In the genomic region with DNA sequence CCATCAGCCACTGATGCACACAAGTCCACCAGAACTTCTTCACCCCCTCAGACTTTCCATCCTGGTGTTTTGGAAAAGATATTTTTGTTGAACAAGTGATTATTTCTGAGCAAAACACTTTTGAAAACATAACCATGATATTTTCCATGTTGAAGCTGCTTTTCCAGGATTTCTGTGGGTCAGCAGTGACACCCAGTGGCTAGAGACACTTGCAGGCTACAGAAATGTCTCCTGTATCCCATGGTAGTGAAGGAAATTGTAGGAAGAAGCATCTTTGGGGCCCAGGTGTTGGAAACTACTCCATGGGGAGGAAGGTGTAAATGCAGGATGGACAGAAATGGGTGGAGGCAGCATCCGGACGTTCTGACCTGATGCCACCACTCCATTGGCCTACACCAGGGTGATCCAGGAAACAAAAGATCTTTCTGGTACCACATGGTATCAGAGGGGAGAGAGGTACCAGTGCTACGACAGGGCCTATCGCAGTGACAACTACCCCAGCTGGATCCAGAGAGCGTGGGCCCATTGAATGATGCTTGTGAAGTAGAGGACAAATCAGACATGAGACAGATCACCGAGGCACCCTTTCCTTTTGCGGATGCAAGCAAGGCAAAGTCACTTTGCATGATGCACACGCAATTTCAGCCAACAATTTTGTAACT, we compare ENCODE assay signal across 10 cellular contexts.
DNase-seq lines count a peak whose midpoint lies in the region; ATAC-seq and TF ChIP-seq lines count a peak whose summit lies in the region.
"Had no signal": no experiment of that assay in that cellular context is flagged by ENCODE, and none has a peak within 500 bp of the region (broad histone marks: within the 10 kb centered on the region; RNA-seq: fewer than 3 reads in every experiment).

No MANE protein-coding gene starts in this region.

- H3K27ac ChIP-seq in WERI-Rb-1, result no peak overlapping the region
- H3K27ac ChIP-seq: vagina had no signal

- H3K27me3 ChIP-seq in WERI-Rb-1 (ENCODE audit: insufficient read depth, low read depth, severe bottlenecking), result no peaks in the 10 kb centered on the region
- H3K27me3 ChIP-seq: vagina had no signal

- peak; percentile 61 for TF ChIP-seq CTCF in WERI-Rb-1 (IDR thresholded peaks at IDR 0.05; ENCODE audit: low read depth, low read length)

- H3K4me3 ChIP-seq in WERI-Rb-1 (ENCODE audit: low read depth, low read length), result no peak overlapping the region
- H3K4me3 ChIP-seq: vagina had no signal

- H3K9me3 ChIP-seq in WERI-Rb-1 (ENCODE audit: severe bottlenecking), result no peaks in the 10 kb centered on the region
- H3K9me3 ChIP-seq: vagina had no signal

- ATAC-seq in GM19023 (IDR thresholded peaks at IDR 0.05; ENCODE audit: unreplicated experiment), result no peak
- no peak for ATAC-seq in HG02759 (IDR thresholded peaks at IDR 0.05; ENCODE audit: unreplicated experiment)
- no peak for ATAC-seq in HG03159 (IDR thresholded peaks at IDR 0.05; ENCODE audit: unreplicated experiment)

- DNase-seq in DMS114 treated with DMSO at 0.1 percent for 48 hours (lab: John Stamatoyannopoulos, UW; ENCODE audit: unreplicated experiment) (peak; percentile 40), M059J (ENCODE audit: low read depth) (peak; percentile 24), WERI-Rb-1 (peak; percentile 39), mesenteric fat pad (ENCODE audit: low spot score) (peak; percentile 62), cerebellar nuclear complex (lab: John Stamatoyannopoulos, UW) (no peak)
- DNase-seq: activated CD4-positive, alpha-beta T cell treated with anti-CD3 and anti-CD28 coated beads, Interleukin-2, amount 50 U/mL, for 4 hours had no signal

- H3K36me3 ChIP-seq in WERI-Rb-1, result no peaks in the 10 kb centered on the region
- H3K36me3 ChIP-seq: vagina had no signal

Comparison
In these comparisons a context has a peak if more than half of its experiments do, and no peak if none do; other contexts are left out.
1. DNase-seq: peak in DMS114 treated with DMSO at 0.1 percent for 48 hours (single experiment), M059J (single experiment), WERI-Rb-1 (single experiment) and mesenteric fat pad (single experiment); none in cerebellar nuclear complex (0 of 2).